10 cellular contexts compared by ENCODE assay signal in genomic region chr3:185933374-185933950, GRCh38. TPM values are rescaled to one million over a fixed set of nuclear protein-coding genes. Genes with fewer than 3 reads are reported as not detected.
A peak's percentile ranks its signal among the peaks of the same experiment; 100 is the strongest.
DNase-seq lines count a peak whose midpoint lies in the region; ATAC-seq and TF ChIP-seq lines count a peak whose summit lies in the region.
"Had no signal": no experiment of that assay in that cellular context is flagged by ENCODE, and none has a peak within 500 bp of the region (broad histone marks: within the 10 kb centered on the region; RNA-seq: fewer than 3 reads in every experiment).

No MANE protein-coding gene starts in this region.

- no peak for TF ChIP-seq POLR2A in erythroblast (IDR thresholded peaks at IDR 0.05; ENCODE audit: low read length)

- peaks cover 94% of the 10 kb centered on the region for H3K79me2 ChIP-seq in Karpas-422 (ENCODE audit: low read length)

- H3K4me2 ChIP-seq in Karpas-422 (ENCODE audit: low read depth, low read length, poor library complexity, severe bottlenecking), result peak overlapping the region; percentile 94

- no peak for TF ChIP-seq CTCF in CD14-positive monocyte (IDR thresholded peaks at IDR 0.05)
- no peak for TF ChIP-seq CTCF in nephron (IDR thresholded peaks at IDR 0.05; ENCODE audit: unreplicated experiment in 3 of 3)

- peak overlapping the region; percentile 99; the same call in 1 of the 2 replicates for H3K9ac ChIP-seq in Karpas-422 (ENCODE audit: low read length)

- peaks cover 85% of the 10 kb centered on the region for H3K36me3 ChIP-seq in Karpas-422 (ENCODE audit: insufficient read depth, low read length)
- H3K36me3 ChIP-seq: colonic mucosa had no signal

- H3K27me3 ChIP-seq in Karpas-422 (ENCODE audit: low read length), result no peaks in the 10 kb centered on the region
- H3K27me3 ChIP-seq: colonic mucosa had no signal

- ATAC-seq in GM18520 (IDR thresholded peaks at IDR 0.05; ENCODE audit: unreplicated experiment) (no peak), HG02588 (IDR thresholded peaks at IDR 0.05; ENCODE audit: unreplicated experiment) (no peak)

- no peak overlapping the region for H2AFZ ChIP-seq in Karpas-422 (ENCODE audit: low read length)

- H3K9me2 ChIP-seq in Karpas-422 (replicated peaks; ENCODE audit: insufficient read depth, low read length), result no peaks in the 10 kb centered on the region

- DNase-seq in CD14-positive monocyte (ENCODE audit: low spot score), result no peak
- peak; percentile 40 for DNase-seq in Karpas-422
- no peak for DNase-seq in erythroblast (lab: John Stamatoyannopoulos, UW)
- DNase-seq in NCI-H526 (lab: John Stamatoyannopoulos, UW), result no peak
- DNase-seq: colonic mucosa, small intestine had no signal

- H3K27ac ChIP-seq in Karpas-422 (ENCODE audit: low read length), result no peak overlapping the region
- H3K27ac ChIP-seq: colonic mucosa had no signal

- peaks cover 81% of the 10 kb centered on the region for H3K4me1 ChIP-seq in Karpas-422 (ENCODE audit: low read length)

- peaks cover 21 to 40% of the 10 kb centered on the region in 2 donors for H3K36me3 Mint-ChIP-seq in CD14-positive monocyte
- peaks cover 61% of the 10 kb centered on the region for H3K36me3 Mint-ChIP-seq in dendritic cell treated with granulocyte-macrophage colony-stimulating factor and Interleukin-4, amounts not matched to agents 40 ng/mL and 50 ng/mL, for 4 days (ENCODE audit: low read depth)
- peaks cover 20% of the 10 kb centered on the region for H3K36me3 Mint-ChIP-seq in nephron (ENCODE audit: low read depth)

- intact Hi-C loops in CD14-positive monocyte (cut with micrococcal nuclease), result loop anchor here (10.0 kb wide), 2 partner anchors 109 to 851 kb away; partner anchors contain the start of genes EIF4A2 (in 1 of the 2) and IGF2BP2 (in 1 of the 2)
- intact Hi-C loops in dendritic cell treated with granulocyte-macrophage colony-stimulating factor and Interleukin-4, amounts not matched to agents 40 ng/mL and 50 ng/mL, for 4 days (cut with micrococcal nuclease), result loop anchor here (10.0 kb wide), 1 partner anchor 109 kb away; the partner anchor contains the start of gene IGF2BP2

- H4K20me1 ChIP-seq in Karpas-422 (ENCODE audit: insufficient read depth, low read depth, low read length), result peaks cover 87% of the 10 kb centered on the region

- H3K4me3 Mint-ChIP-seq in CD14-positive monocyte (peak overlapping the region; percentile 100), nephron (peak overlapping the region; percentile 99 to 100 (median 99))
- H3K4me3 Mint-ChIP-seq in dendritic cell treated with granulocyte-macrophage colony-stimulating factor and Interleukin-4, amounts not matched to agents 40 ng/mL and 50 ng/mL, for 4 days, result peak overlapping the region; percentile 97

- H3K27me3 Mint-ChIP-seq in CD14-positive monocyte (ENCODE audit: low read depth in 3 of 3) (peaks cover 0 to 1% (median 0%) of the 10 kb centered on the region in 3 donors), nephron (ENCODE audit: low read depth) (no peaks in the 10 kb centered on the region)
- H3K27me3 Mint-ChIP-seq in dendritic cell treated with granulocyte-macrophage colony-stimulating factor and Interleukin-4, amounts not matched to agents 40 ng/mL and 50 ng/mL, for 4 days, result no peaks in the 10 kb centered on the region

- H3K27ac Mint-ChIP-seq in CD14-positive monocyte, result peak overlapping the region in 2 of 7 donors; percentile 87 to 100
- H3K27ac Mint-ChIP-seq in dendritic cell treated with granulocyte-macrophage colony-stimulating factor and Interleukin-4, amounts not matched to agents 40 ng/mL and 50 ng/mL, for 4 days, result peak overlapping the region; percentile 99
- peak overlapping the region in 1 of 3 experiments; percentile 61 for H3K27ac Mint-ChIP-seq in nephron

- peak overlapping the region; percentile 80 for H3K4me3 ChIP-seq in Karpas-422 (ENCODE audit: low read length)

- H3K9me3 Mint-ChIP-seq in CD14-positive monocyte (peaks cover 0 to 5% (median 2%) of the 10 kb centered on the region in 7 donors), nephron (peaks cover 4% of the 10 kb centered on the region)
- H3K9me3 Mint-ChIP-seq in dendritic cell treated with granulocyte-macrophage colony-stimulating factor and Interleukin-4, amounts not matched to agents 40 ng/mL and 50 ng/mL, for 4 days, result no peaks in the 10 kb centered on the region

- H3K9me3 ChIP-seq in Karpas-422 (ENCODE audit: low read length), result no peaks in the 10 kb centered on the region
- H3K9me3 ChIP-seq: colonic mucosa had no signal

- H3K4me1 Mint-ChIP-seq in CD14-positive monocyte (peaks cover 70% of the 10 kb centered on the region), nephron (peaks cover 77% of the 10 kb centered on the region)
- H3K4me1 Mint-ChIP-seq in dendritic cell treated with granulocyte-macrophage colony-stimulating factor and Interleukin-4, amounts not matched to agents 40 ng/mL and 50 ng/mL, for 4 days (ENCODE audit: low read depth), result peaks cover 67% of the 10 kb centered on the region

RNA-seq across cellular contexts. Expression of gene TRA2B, which starts 4.4 kb away (rescaled TPM):
- polyA plus RNA-seq in CD14-positive monocyte, result 100 to 1,000 TPM in 1 of 2 donors, 10 to 100 TPM in 1; 99.9 to 121 TPM
- total RNA-seq in Karpas-422 (2014; rRNA removed; shearing (Covaris generic); ENCODE audit: low replicate concordance), result 328 and 331 TPM in 2 replicates
